Comparison of ENCODE assay signal across 8 cellular contexts in genomic region chr12:105409881-105410471, GRCh38.
DNase-seq lines count a peak whose midpoint lies in the region; ATAC-seq and TF ChIP-seq lines count a peak whose summit lies in the region.
"Had no signal": no experiment of that assay in that cellular context is flagged by ENCODE, and none has a peak within 500 bp of the region (broad histone marks: within the 10 kb centered on the region; RNA-seq: fewer than 3 reads in every experiment).

No MANE protein-coding gene starts in this region.

- in situ Hi-C loops in GM23248 (cut with MboI) = no loop called here

- H3K27ac Mint-ChIP-seq in chondrocyte (ENCODE audit: unreplicated experiment) = peak overlapping the region; percentile 88
- H3K27ac Mint-ChIP-seq in nephron progenitor cell = peak overlapping the region; percentile 40

- H3K9me2 ChIP-seq in GM23248 (ENCODE audit: insufficient read depth) = no peaks in the 10 kb centered on the region

- H3K27me3 Mint-ChIP-seq in chondrocyte (ENCODE audit: low read depth) = no peaks in the 10 kb centered on the region
- H3K27me3 Mint-ChIP-seq in nephron progenitor cell (ENCODE audit: low read depth, poor library complexity) = peaks cover 2% of the 10 kb centered on the region

- no peak for ATAC-seq in HG03108 (IDR thresholded peaks at IDR 0.05; ENCODE audit: unreplicated experiment)
- no peak for ATAC-seq in HG02970 (IDR thresholded peaks at IDR 0.05; ENCODE audit: low FRiP score, unreplicated experiment)

- H3K4me3 ChIP-seq in GM23248 = peak overlapping the region; percentile 13; the same call in 1 of the 2 replicates
- H3K4me3 ChIP-seq: uterus had no signal

- 0 out of 2 replicates have a peak, but pooled peaks cover 6% of the 10 kb centered on the region for H3K36me3 ChIP-seq in GM23248 (ENCODE audit: low read depth)
- H3K36me3 ChIP-seq: uterus had no signal

- H3K9me3 Mint-ChIP-seq in chondrocyte (ENCODE audit: low read depth) (no peaks in the 10 kb centered on the region), nephron progenitor cell (peaks cover 8% of the 10 kb centered on the region)

- peaks cover 52% of the 10 kb centered on the region for H3K4me1 Mint-ChIP-seq in chondrocyte (ENCODE audit: low read depth)
- peaks cover 35% of the 10 kb centered on the region for H3K4me1 Mint-ChIP-seq in nephron progenitor cell

- peak overlapping the region; percentile 16; the same call in 1 of the 2 replicates for H3K27ac ChIP-seq in GM23248
- H3K27ac ChIP-seq: uterus had no signal

- H3F3A ChIP-seq in GM23248 (ENCODE audit: insufficient read depth) = peaks cover 10% of the 10 kb centered on the region; the same call in 1 of the 2 replicates

- peak overlapping the region; percentile 58 for H3K4me2 ChIP-seq in GM23248 (ENCODE audit: unreplicated experiment)

- WGBS in GM23248 (ENCODE audit: low coverage in 1 of 2, low lambda C conversion rate in 2 of 2, missing lambda C conversion rate in 2 of 2), 2 experiments = 23 to 25% methylated on average over 7 of the region's 7 CpGs

- no peaks in the 10 kb centered on the region for H4K20me1 ChIP-seq in GM23248 (ENCODE audit: insufficient read depth)

- no peaks in the 10 kb centered on the region for H3K9me3 ChIP-seq in GM23248 (ENCODE audit: low read depth)
- H3K9me3 ChIP-seq: uterus had no signal

- no peaks in the 10 kb centered on the region for H3K27me3 ChIP-seq in GM23248 (replicated peaks; ENCODE audit: insufficient read depth)
- H3K27me3 ChIP-seq: uterus had no signal

- H3K9ac ChIP-seq in GM23248 = 0 out of 2 replicates have a peak overlapping the region, but pooled peaks have one; percentile 4

- H3K4me1 ChIP-seq in GM23248 (ENCODE audit: insufficient read depth) = peaks cover 17% of the 10 kb centered on the region
- H3K4me1 ChIP-seq: uterus had no signal

- H3K36me3 Mint-ChIP-seq in chondrocyte (ENCODE audit: low read depth) = peaks cover 10% of the 10 kb centered on the region
- peaks cover 8% of the 10 kb centered on the region for H3K36me3 Mint-ChIP-seq in nephron progenitor cell (ENCODE audit: low read depth)

- TF ChIP-seq CTCF in chondrocyte (IDR thresholded peaks at IDR 0.05) = no peak
- no peak for TF ChIP-seq CTCF in nephron progenitor cell (IDR thresholded peaks at IDR 0.05)

- peak overlapping the region; percentile 29 for H3K4me3 Mint-ChIP-seq in chondrocyte (ENCODE audit: unreplicated experiment)
- peak overlapping the region; percentile 14 for H3K4me3 Mint-ChIP-seq in nephron progenitor cell

- DNase-seq in GM23248 = peak; percentile 62
- peak; percentile 74 for DNase-seq in NCI-H2171 (lab: John Stamatoyannopoulos, UW)
- DNase-seq in chondrocyte (ENCODE audit: low spot score) = no peak
- DNase-seq in nephron progenitor cell = no peak
- no peak for DNase-seq in SK-N-DZ (ENCODE audit: low spot score)

- no peaks in the 10 kb centered on the region for H3K79me2 ChIP-seq in GM23248 (ENCODE audit: insufficient read depth)

- 0 out of 2 replicates have a peak overlapping the region, but pooled peaks have one; percentile 38 for H2AFZ ChIP-seq in GM23248

Comparison
In these comparisons a context has a peak if more than half of its experiments do, and no peak if none do; other contexts are left out.
1. DNase-seq: peak in GM23248 (single experiment) and NCI-H2171 (single experiment); none in chondrocyte (single experiment), nephron progenitor cell (single experiment) and SK-N-DZ (single experiment).